In the genomic region with DNA sequence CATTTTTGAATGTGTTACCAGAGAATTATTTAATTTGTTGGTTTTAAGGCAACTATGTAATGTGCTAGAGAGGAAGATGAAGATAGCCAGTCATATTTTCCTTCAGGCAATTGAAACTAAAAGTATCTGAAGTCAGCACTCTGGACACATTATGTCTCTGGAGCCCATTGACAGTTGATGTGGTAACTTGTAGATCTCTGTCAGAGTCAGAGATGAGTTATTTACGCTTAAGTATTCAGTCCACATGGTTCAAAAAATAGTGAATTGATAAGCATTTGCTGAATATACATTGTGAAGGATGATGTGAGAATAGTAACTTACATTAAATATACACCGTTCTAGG, we compare ENCODE assay signal across 1 cellular context.
TF ChIP-seq lines count a peak whose summit lies in the region.

No MANE protein-coding gene starts in this region.

TF ChIP-seq in IMR-90, 13 proteins besides CTCF, POLR2A, EP300 and RAD21 (continued from another document):
- no peak for TF ChIP-seq ELK1 (IDR thresholded peaks at IDR 0.05; ENCODE audit: borderline replicate concordance, low read depth, low read length)
